25 cellular contexts compared by ENCODE assay signal in the genomic region with DNA sequence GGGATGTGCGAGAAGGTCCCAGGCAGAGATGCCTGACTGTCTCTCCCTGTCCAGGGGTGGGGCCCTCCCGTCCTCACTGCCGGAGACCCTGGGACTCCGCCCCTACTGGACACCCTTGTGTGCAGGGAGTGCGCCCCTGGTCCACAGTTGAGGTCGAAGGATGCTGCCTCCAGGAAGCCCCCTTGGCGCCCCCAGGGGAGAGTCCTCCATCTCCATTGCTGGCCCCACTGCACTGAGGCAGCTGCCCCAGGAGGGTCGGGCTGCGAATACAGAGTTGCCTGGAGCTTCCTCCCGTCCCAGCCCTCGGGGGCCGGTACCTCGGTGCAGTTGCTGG. TPM values are rescaled to one million over a fixed set of nuclear protein-coding genes. Genes with fewer than 3 reads are reported as not detected.
"Had no signal": no experiment of that assay in that cellular context is flagged by ENCODE, and none has a peak within 500 bp of the region (broad histone marks: within the 10 kb centered on the region; RNA-seq: fewer than 3 reads in every experiment).

No MANE protein-coding gene starts in this region.

- ATAC-seq: activated CD8-positive, alpha-beta T cell treated with anti-CD3 and anti-CD28 coated beads, Interleukin-2, amount 10 ng/mL, durations not matched to agents 7 days and 5 days; activated naive CD8-positive, alpha-beta T cell treated with anti-CD3 and anti-CD28 coated beads, Interleukin-2, amount 50 U/mL, for 24 hours had no signal

- H3K9me3 Mint-ChIP-seq: activated CD4-positive, alpha-beta T cell treated with anti-CD3 and anti-CD28 coated beads, Interleukin-2, amount 10 ng/mL, durations not matched to agents 24 days and 14 days; activated naive CD4-positive, alpha-beta T cell treated with anti-CD3 and anti-CD28 coated beads for 36 hours; activated naive CD8-positive, alpha-beta T cell treated with anti-CD3 and anti-CD28 coated beads, Interleukin-2, amount 50 U/mL, for 24 hours; activated T-cell treated with anti-CD3 and anti-CD28 coated beads, Interleukin-2, amount 50 U/mL, for 24 hours; activated T-helper 2 cell treated with anti-CD3 and anti-CD28 coated beads, Interferon-gamma antibody, Interleukin-2, Interleukin-4, amounts not matched to agents 10 μg/mL and 5 μg/mL and 100 μg/mL, durations not matched to agents 14 hours and 24 hours and 36 hours; brain had no signal

- H3K4me3 ChIP-seq: MG63, Peyer's patch, SJCRH30, SK-N-MC had no signal

- H3K27me3 ChIP-seq: MG63, Peyer's patch, SJCRH30 had no signal

- DNase-seq: activated CD4-positive, alpha-beta T cell treated with anti-CD3 and anti-CD28 coated beads, Interleukin-2, amount 10 ng/mL, durations not matched to agents 24 days and 14 days; activated CD4-positive, alpha-beta T cell treated with anti-CD3 and anti-CD28 coated beads, Interleukin-2, amount 50 U/mL, for 48 hours; activated CD8-positive, alpha-beta T cell treated with anti-CD3 and anti-CD28 coated beads, Interleukin-2, amount 10 ng/mL, durations not matched to agents 7 days and 5 days; activated gamma-delta T cell; activated naive CD4-positive, alpha-beta T cell treated with anti-CD3 and anti-CD28 coated beads for 36 hours; activated naive CD8-positive, alpha-beta T cell treated with anti-CD3 and anti-CD28 coated beads, Interleukin-2, amount 50 U/mL, for 24 hours; activated T-cell treated with anti-CD3 and anti-CD28 coated beads, Interleukin-2, amount 50 U/mL, for 24 hours; anterior cingulate cortex; caudate nucleus; cerebellar nuclear complex; Kasumi-1; MG63; MV-4-11; NCI-H146; NCI-H187; NCI-H2029 treated with DMSO at 0.1 percent for 48 hours; NCI-H226; Peyer's patch; SJCRH30; T1000 had no signal

- H3K27me3 Mint-ChIP-seq: activated CD4-positive, alpha-beta T cell treated with anti-CD3 and anti-CD28 coated beads, Interleukin-2, amount 10 ng/mL, durations not matched to agents 24 days and 14 days; activated naive CD8-positive, alpha-beta T cell; activated naive CD8-positive, alpha-beta T cell treated with anti-CD3 and anti-CD28 coated beads, Interleukin-2, amount 50 U/mL, for 24 hours; activated T-cell treated with anti-CD3 and anti-CD28 coated beads, Interleukin-2, amount 50 U/mL, for 24 hours; brain had no signal

- H3K27ac Mint-ChIP-seq: activated CD4-positive, alpha-beta T cell treated with anti-CD3 and anti-CD28 coated beads, Interleukin-2, amount 10 ng/mL, durations not matched to agents 24 days and 14 days; activated CD8-positive, alpha-beta T cell treated with anti-CD3 and anti-CD28 coated beads, Interleukin-2, amount 10 ng/mL, durations not matched to agents 7 days and 5 days; activated naive CD4-positive, alpha-beta T cell treated with anti-CD3 and anti-CD28 coated beads for 36 hours; activated naive CD8-positive, alpha-beta T cell; activated naive CD8-positive, alpha-beta T cell treated with anti-CD3 and anti-CD28 coated beads, Interleukin-2, amount 50 U/mL, for 24 hours; activated T-helper 2 cell treated with anti-CD3 and anti-CD28 coated beads, Interferon-gamma antibody, Interleukin-2, Interleukin-4, amounts not matched to agents 10 μg/mL and 5 μg/mL and 100 μg/mL, durations not matched to agents 14 hours and 24 hours and 36 hours; brain had no signal

- H3K4me1 Mint-ChIP-seq: activated naive CD8-positive, alpha-beta T cell treated with anti-CD3 and anti-CD28 coated beads, Interleukin-2, amount 50 U/mL, for 24 hours had no signal

- H3K9me3 ChIP-seq: MG63, Peyer's patch, SJCRH30 had no signal

- H3K4me3 Mint-ChIP-seq: activated CD4-positive, alpha-beta T cell treated with anti-CD3 and anti-CD28 coated beads, Interleukin-2, amount 10 ng/mL, durations not matched to agents 24 days and 14 days; activated CD8-positive, alpha-beta T cell treated with anti-CD3 and anti-CD28 coated beads, Interleukin-2, amount 10 ng/mL, durations not matched to agents 7 days and 5 days; activated naive CD4-positive, alpha-beta T cell treated with anti-CD3 and anti-CD28 coated beads for 36 hours; activated naive CD8-positive, alpha-beta T cell; activated naive CD8-positive, alpha-beta T cell treated with anti-CD3 and anti-CD28 coated beads, Interleukin-2, amount 50 U/mL, for 24 hours; activated T-cell treated with anti-CD3 and anti-CD28 coated beads, Interleukin-2, amount 50 U/mL, for 24 hours; brain had no signal

- H3K27ac ChIP-seq: Peyer's patch, SJCRH30, SK-N-MC had no signal

- H3K36me3 ChIP-seq: SJCRH30 had no signal

RNA-seq across cellular contexts. Expression of a gene that starts 46.6 kb away (rescaled TPM):
- total RNA-seq: bronchial epithelial cell had no signal
